1 cellular context compared by ENCODE assay signal in the genomic region with DNA sequence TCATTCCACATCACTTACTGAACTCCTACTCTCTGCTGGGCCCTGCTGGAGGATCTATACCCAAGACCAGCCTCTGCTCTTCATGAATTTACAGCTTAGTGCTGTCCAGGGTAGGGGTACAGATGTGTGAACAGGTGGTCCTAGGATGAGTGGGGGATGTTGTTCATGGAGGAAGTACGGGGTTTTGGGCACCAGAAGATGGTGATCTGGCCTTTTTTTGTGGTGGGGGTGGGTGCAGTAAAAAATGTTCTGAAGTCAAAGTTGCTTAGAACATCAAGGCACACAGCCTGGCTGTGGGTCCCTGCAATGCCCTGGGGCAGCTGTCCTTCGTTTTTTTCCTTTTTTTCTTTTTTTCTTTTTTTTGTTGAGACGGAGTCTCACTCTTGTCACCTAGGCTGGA.
TF ChIP-seq lines count a peak whose summit lies in the region.

No MANE protein-coding gene starts in this region.

TF ChIP-seq in HCT116, 20 proteins besides CTCF, POLR2A, EP300 and RAD21:
- 0 out of 2 replicates have a peak, but pooled peaks have one; percentile 1 for TF ChIP-seq FOSL1 (IDR thresholded peaks at IDR 0.05; ENCODE audit: low read depth)
- TF ChIP-seq ATF3 (IDR thresholded peaks at IDR 0.05), result no peak
